In genomic region chr11:57648791-57649735, GRCh38 we compare ENCODE assay signal across 8 cellular contexts. TPM values are rescaled to one million over a fixed set of nuclear protein-coding genes. Genes with fewer than 3 reads are reported as not detected.
DNase-seq lines count a peak whose midpoint lies in the region; ATAC-seq and TF ChIP-seq lines count a peak whose summit lies in the region.

No MANE protein-coding gene starts in this region.

- no peaks in the 10 kb centered on the region for H3K9me3 Mint-ChIP-seq in CD8-positive, alpha-beta memory T cell
- H3K9me3 Mint-ChIP-seq in dendritic cell treated with granulocyte-macrophage colony-stimulating factor and Interleukin-4, amounts not matched to agents 40 ng/mL and 50 ng/mL, for 4 days: no peaks in the 10 kb centered on the region
- H3K9me3 Mint-ChIP-seq in nephron: no peaks in the 10 kb centered on the region

- H3K27ac Mint-ChIP-seq in CD8-positive, alpha-beta memory T cell: peak overlapping the region; percentile 84 to 98 (median 94)
- peak overlapping the region; percentile 75 for H3K27ac Mint-ChIP-seq in dendritic cell treated with granulocyte-macrophage colony-stimulating factor and Interleukin-4, amounts not matched to agents 40 ng/mL and 50 ng/mL, for 4 days
- H3K27ac Mint-ChIP-seq in nephron: peak overlapping the region; percentile 65 to 72 (median 69)

- peaks cover 29 to 62% (median 33%) of the 10 kb centered on the region in 3 donors for H3K4me1 Mint-ChIP-seq in CD8-positive, alpha-beta memory T cell
- H3K4me1 Mint-ChIP-seq in dendritic cell treated with granulocyte-macrophage colony-stimulating factor and Interleukin-4, amounts not matched to agents 40 ng/mL and 50 ng/mL, for 4 days (ENCODE audit: low read depth): peaks cover 78% of the 10 kb centered on the region
- H3K4me1 Mint-ChIP-seq in nephron: peaks cover 77% of the 10 kb centered on the region

- H3K4me3 ChIP-seq in CD8-positive, alpha-beta memory T cell (ENCODE audit: low read length): peak overlapping the region; percentile 66
- H3K4me3 ChIP-seq in OCI-LY3 (ENCODE audit: low read length): peak overlapping the region; percentile 82

- ATAC-seq in GM18867 (IDR thresholded peaks at IDR 0.05; ENCODE audit: unreplicated experiment) (no peak), GM21529 (IDR thresholded peaks at IDR 0.05; ENCODE audit: unreplicated experiment) (no peak)

- H3K36me3 Mint-ChIP-seq in CD8-positive, alpha-beta memory T cell: peaks cover 0 to 4% (median 0%) of the 10 kb centered on the region in 3 donors
- H3K36me3 Mint-ChIP-seq in dendritic cell treated with granulocyte-macrophage colony-stimulating factor and Interleukin-4, amounts not matched to agents 40 ng/mL and 50 ng/mL, for 4 days (ENCODE audit: low read depth): peaks cover 6% of the 10 kb centered on the region
- no peaks in the 10 kb centered on the region for H3K36me3 Mint-ChIP-seq in nephron (ENCODE audit: low read depth)

- DNase-seq in CD8-positive, alpha-beta memory T cell: peak in 1 of 5 donors; percentile 48
- DNase-seq in NCI-H2196 treated with DMSO at 0.1 percent for 48 hours (lab: John Stamatoyannopoulos, UW; ENCODE audit: unreplicated experiment) (no peak), NCI-H1436 (lab: John Stamatoyannopoulos, UW) (no peak)

- intact Hi-C loops in dendritic cell treated with granulocyte-macrophage colony-stimulating factor and Interleukin-4, amounts not matched to agents 40 ng/mL and 50 ng/mL, for 4 days (cut with micrococcal nuclease): loop anchor here (10.0 kb wide), 1 partner anchor 146 kb away; no protein-coding TSS in a partner anchor

- no peaks in the 10 kb centered on the region for H3K9me3 ChIP-seq in CD8-positive, alpha-beta memory T cell (ENCODE audit: low read length)
- no peaks in the 10 kb centered on the region for H3K9me3 ChIP-seq in OCI-LY3 (ENCODE audit: insufficient read depth, low read length)

- TF ChIP-seq CTCF in OCI-LY3 (IDR thresholded peaks at IDR 0.05; ENCODE audit: low read depth, low read length) (no peak), nephron (IDR thresholded peaks at IDR 0.05; ENCODE audit: unreplicated experiment in 3 of 3) (no peak)

- H3K4me1 ChIP-seq in CD8-positive, alpha-beta memory T cell (ENCODE audit: insufficient read depth, low read length): peaks cover 19% of the 10 kb centered on the region
- peaks cover 34% of the 10 kb centered on the region for H3K4me1 ChIP-seq in OCI-LY3 (ENCODE audit: low read length)

- peak overlapping the region; percentile 100 for H3K4me2 ChIP-seq in OCI-LY3 (ENCODE audit: low read length)

- H3K27me3 ChIP-seq in CD8-positive, alpha-beta memory T cell (ENCODE audit: insufficient read depth, low read length, poor library complexity, severe bottlenecking): peaks cover 34% of the 10 kb centered on the region
- peaks cover 29% of the 10 kb centered on the region for H3K27me3 ChIP-seq in OCI-LY3 (ENCODE audit: low read depth, low read length)

- CTCF ChIA-PET in CD8-positive, alpha-beta memory T cell (lab: Charles Lee): interaction anchor here (1.2 to 4.2 kb wide), 4 partner anchors 8 to 122 kb away, joined by 3 to 27 read pairs (median 4); partner anchors contain the start of gene UBE2L6

- peaks cover 33 to 48% of the 10 kb centered on the region in 2 donors for H3K27me3 Mint-ChIP-seq in CD8-positive, alpha-beta memory T cell
- peaks cover 26% of the 10 kb centered on the region for H3K27me3 Mint-ChIP-seq in dendritic cell treated with granulocyte-macrophage colony-stimulating factor and Interleukin-4, amounts not matched to agents 40 ng/mL and 50 ng/mL, for 4 days
- peaks cover 12% of the 10 kb centered on the region for H3K27me3 Mint-ChIP-seq in nephron (ENCODE audit: low read depth)

- peak overlapping the region; percentile 72; the same call in 1 of the 2 replicates for H2AFZ ChIP-seq in OCI-LY3 (ENCODE audit: low read depth, low read length)

- H3K27ac ChIP-seq in CD8-positive, alpha-beta memory T cell (ENCODE audit: low read depth, low read length): no peak overlapping the region
- H3K27ac ChIP-seq in OCI-LY3 (ENCODE audit: low read length): no peak overlapping the region

- peak overlapping the region; percentile 77 to 93 (median 87) for H3K4me3 Mint-ChIP-seq in CD8-positive, alpha-beta memory T cell
- peak overlapping the region; percentile 81 for H3K4me3 Mint-ChIP-seq in dendritic cell treated with granulocyte-macrophage colony-stimulating factor and Interleukin-4, amounts not matched to agents 40 ng/mL and 50 ng/mL, for 4 days
- H3K4me3 Mint-ChIP-seq in nephron: peak overlapping the region; percentile 81 to 84 (median 82)

- H4K20me1 ChIP-seq in OCI-LY3 (ENCODE audit: insufficient read depth, low read length): no peaks in the 10 kb centered on the region

- no peaks in the 10 kb centered on the region for H3K36me3 ChIP-seq in CD8-positive, alpha-beta memory T cell (ENCODE audit: insufficient read depth, low read length)
- no peaks in the 10 kb centered on the region for H3K36me3 ChIP-seq in OCI-LY3 (replicated peaks; ENCODE audit: low read depth, low read length)

- peak overlapping the region; percentile 46 for H3K9ac ChIP-seq in OCI-LY3 (ENCODE audit: low read length)

- no peaks in the 10 kb centered on the region for H3K79me2 ChIP-seq in OCI-LY3 (ENCODE audit: low read length)

- POLR2A ChIA-PET in CD8-positive, alpha-beta memory T cell (lab: Charles Lee): interaction anchor here (1.3 to 1.4 kb wide), 2 partner anchors 18 to 81 kb away, joined by 4 read pairs; partner anchors contain the start of gene UBE2L6

RNA-seq across cellular contexts. Expression of gene YPEL4, which starts 0.6 kb away (rescaled TPM):
- 1 to 10 TPM; 1.0 to 1.7 TPM for total RNA-seq in CD8-positive, alpha-beta memory T cell
- 0.37 TPM for polyA plus RNA-seq in CD8-positive, alpha-beta memory T cell

RNA-seq across cellular contexts. Expression of gene CLP1, which starts 8.5 kb away (rescaled TPM):
- total RNA-seq in CD8-positive, alpha-beta memory T cell: 10 to 100 TPM; 22.4 to 23.4 TPM
- polyA plus RNA-seq in CD8-positive, alpha-beta memory T cell: 8.2 TPM

RNA-seq across cellular contexts. Expression of gene ZDHHC5, which starts 18.9 kb away (rescaled TPM):
- 10 to 100 TPM; 83.9 to 89.0 TPM for total RNA-seq in CD8-positive, alpha-beta memory T cell
- 45.1 TPM for polyA plus RNA-seq in CD8-positive, alpha-beta memory T cell

RNA-seq across cellular contexts. Expression of gene SERPING1, which starts 51.6 kb away (rescaled TPM):
- not detected for total RNA-seq in CD8-positive, alpha-beta memory T cell
- not detected for polyA plus RNA-seq in CD8-positive, alpha-beta memory T cell
